Comparison of ENCODE assay signal across 22 cellular contexts in the genomic region with DNA sequence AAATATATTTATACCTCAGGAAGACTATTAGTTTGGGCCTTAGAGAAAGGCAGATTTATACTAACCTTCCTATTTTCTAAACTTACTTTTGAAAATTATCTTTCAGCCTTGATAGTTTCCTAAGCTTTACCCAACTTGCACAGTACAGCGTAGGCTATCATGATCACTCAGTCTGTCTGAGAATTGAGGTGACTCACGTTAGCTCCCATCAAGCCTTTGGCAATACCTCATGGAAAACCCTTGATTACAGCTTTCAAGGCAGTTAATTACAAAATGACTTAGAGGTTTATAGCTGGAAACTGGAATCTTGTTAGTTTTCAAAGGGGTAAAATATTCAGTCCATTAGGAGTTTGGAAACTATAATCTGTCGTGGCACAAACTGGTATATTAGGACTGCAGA. TPM values are rescaled to one million over a fixed set of nuclear protein-coding genes. Genes with fewer than 3 reads are reported as not detected.
DNase-seq lines count a peak whose midpoint lies in the region; ATAC-seq and TF ChIP-seq lines count a peak whose summit lies in the region.
"Had no signal": no experiment of that assay in that cellular context is flagged by ENCODE, and none has a peak within 500 bp of the region (broad histone marks: within the 10 kb centered on the region; RNA-seq: fewer than 3 reads in every experiment).

No MANE protein-coding gene starts in this region.

- no peaks in the 10 kb centered on the region for H3K4me1 ChIP-seq in HEK293 (ENCODE audit: control insufficient read depth, insufficient read depth, low read length)
- no peaks in the 10 kb centered on the region for H3K4me1 ChIP-seq in endodermal cell (ENCODE audit: control insufficient read depth, insufficient read depth, low read length)

- DNase-seq in AG08395 (ENCODE audit: low spot score) (peak; percentile 50), fibroblast of gingiva (ENCODE audit: low read depth) (peak; percentile 48), omental fat pad (ENCODE audit: low spot score) (no peak), NCI-H1417 (lab: John Stamatoyannopoulos, UW) (no peak), endodermal cell (no peak)
- DNase-seq in stimulated activated naive CD4-positive, alpha-beta T cell treated with Interleukin-2 at 50 U/mL for 16 hours (lab: John Stamatoyannopoulos, UW): no peak
- no peak for DNase-seq in activated CD8-positive, alpha-beta memory T cell treated with anti-CD3 and anti-CD28 coated beads, Interleukin-2, amount 50 U/mL, for 48 hours
- DNase-seq: 8988T; DMS 273 treated with DMSO at 0.1 percent for 48 hours; GF-D8; Karpas-422; MG63; NCI-H1105 treated with DMSO at 0.1 percent for 48 hours; NCI-H187; NCI-H446; NCI-H69; NK-92 treated with Interleukin-12 subunit alpha and Interleukin-12 subunit beta, amount 100 ng/mL, for 24 hours; OCI-M1 had no signal

- H3K27me3 Mint-ChIP-seq in endodermal cell (ENCODE audit: insufficient read depth): no peaks in the 10 kb centered on the region

- TF ChIP-seq CTCF in HEK293 (tag by site-specific recombination; IDR thresholded peaks at IDR 0.05) (no peak), omental fat pad (IDR thresholded peaks at IDR 0.05) (no peak), endodermal cell (conservative IDR thresholded peaks at IDR 0.05) (no peak)

- POLR2A ChIA-PET in HEK293 (lab: Yijun Ruan, JAX): no interaction called here

- no peak overlapping the region for H3K9ac ChIP-seq in endodermal cell (ENCODE audit: extremely low read depth, low read length, poor library complexity, severe bottlenecking)

- peaks cover 67% of the 10 kb centered on the region for H3K36me3 Mint-ChIP-seq in endodermal cell (ENCODE audit: low read depth)

- H3K27me3 ChIP-seq in endodermal cell (ENCODE audit: control insufficient read depth, insufficient read depth, low read length, poor library complexity, severe bottlenecking): no peaks in the 10 kb centered on the region
- H3K27me3 ChIP-seq: MG63 had no signal

- no peak overlapping the region for H3K4me3 Mint-ChIP-seq in endodermal cell

- H3K9me3 Mint-ChIP-seq in endodermal cell: no peaks in the 10 kb centered on the region

- no peak overlapping the region for H3K27ac Mint-ChIP-seq in endodermal cell

- 85 to 99% methylated on average over 3 of the region's 3 CpGs for WGBS in endodermal cell (ENCODE audit: insufficient coverage in 1 of 2, insufficient read length in 1 of 2), 2 experiments

- no peak overlapping the region for H3K4me3 ChIP-seq in HEK293 (ENCODE audit: low read depth, low read length)
- no peak overlapping the region for H3K4me3 ChIP-seq in endodermal cell (ENCODE audit: low read length)
- H3K4me3 ChIP-seq: MG63 had no signal

- peaks cover under 1% of the 10 kb centered on the region for H3K4me1 Mint-ChIP-seq in endodermal cell

- CTCF ChIA-PET in HEK293 (lab: Yijun Ruan, JAX): interaction anchor here (2.1 kb wide), 1 partner anchor 68 kb away, joined by 6 read pairs; no protein-coding TSS in a partner anchor

- no peak overlapping the region for H3K27ac ChIP-seq in HEK293 (ENCODE audit: extremely low read depth, low read depth, low read length)
- H3K27ac ChIP-seq in endodermal cell (ENCODE audit: low read depth, low read length): no peak overlapping the region
- H3K27ac ChIP-seq: C4-2B, RWPE1 had no signal

- H3K36me3 ChIP-seq in HEK293 (ENCODE audit: control insufficient read depth in 2 of 2, insufficient read depth in 1 of 2, low read length in 2 of 2) (peaks cover 22 to 76% of the 10 kb centered on the region in 2 experiments), endodermal cell (ENCODE audit: control insufficient read depth, insufficient read depth, low read length) (peaks cover 82% of the 10 kb centered on the region)

- H3K9me3 ChIP-seq in HEK293 (ENCODE audit: control insufficient read depth, insufficient read depth, low read depth, low read length): no peaks in the 10 kb centered on the region
- no peaks in the 10 kb centered on the region for H3K9me3 ChIP-seq in endodermal cell (ENCODE audit: control insufficient read depth, low read length)
- H3K9me3 ChIP-seq: MG63 had no signal

- peak; percentile 92 for ATAC-seq in omental fat pad (ENCODE audit: low FRiP score)

TF ChIP-seq in HEK293, 187 proteins besides CTCF, POLR2A, EP300 and RAD21:
- TF ChIP-seq WT1 (tag by site-specific recombination; IDR thresholded peaks at IDR 0.05): no peak
- TF ChIP-seq SP7 (tag by site-specific recombination; IDR thresholded peaks at IDR 0.05): 0 out of 2 replicates have a peak, but pooled peaks have one; percentile 13
TF ChIP-seq in HEK293: peak in this region for 1.

RNA-seq across cellular contexts. Expression of a gene that starts 26.4 kb away (rescaled TPM):
- total RNA-seq in omental fat pad (10 to 100 TPM in 1 of 4 donors, 1 to 10 TPM in 3; 2.8 to 15.9 (median 6.6) TPM), endodermal cell (10 to 100 TPM; 41.7 to 51.5 TPM)
- polyA plus RNA-seq in endodermal cell (2013, experiment 1 of 2): 25.5 TPM
- 24.7 TPM for polyA plus RNA-seq in endodermal cell (2013, experiment 2 of 2)

RNA-seq across cellular contexts. Expression of a gene that starts 47.2 kb away (rescaled TPM):
- total RNA-seq in omental fat pad (1 to 10 TPM in 2 of 4 donors, under 1 TPM in 2; 0.37 to 1.5 (median 0.87) TPM), endodermal cell (not detected)
- not detected for polyA plus RNA-seq in endodermal cell (2013, experiment 1 of 2)
- polyA plus RNA-seq in endodermal cell (2013, experiment 2 of 2): not detected
- total RNA-seq: HT-29 had no signal

Comparison
In these comparisons a context has a peak if more than half of its experiments do, and no peak if none do; other contexts are left out.
1. DNase-seq: peak in AG08395 (single experiment) and fibroblast of gingiva (single experiment); none in omental fat pad (single experiment), stimulated activated naive CD4-positive, alpha-beta T cell treated with Interleukin-2 at 50 U/mL for 16 hours (single experiment), NCI-H1417 (0 of 3), endodermal cell (single experiment) and activated CD8-positive, alpha-beta memory T cell treated with anti-CD3 and anti-CD28 coated beads, Interleukin-2, amount 50 U/mL, for 48 hours (single experiment).